ENCODE assay signal across 24 cellular contexts in the genomic region with DNA sequence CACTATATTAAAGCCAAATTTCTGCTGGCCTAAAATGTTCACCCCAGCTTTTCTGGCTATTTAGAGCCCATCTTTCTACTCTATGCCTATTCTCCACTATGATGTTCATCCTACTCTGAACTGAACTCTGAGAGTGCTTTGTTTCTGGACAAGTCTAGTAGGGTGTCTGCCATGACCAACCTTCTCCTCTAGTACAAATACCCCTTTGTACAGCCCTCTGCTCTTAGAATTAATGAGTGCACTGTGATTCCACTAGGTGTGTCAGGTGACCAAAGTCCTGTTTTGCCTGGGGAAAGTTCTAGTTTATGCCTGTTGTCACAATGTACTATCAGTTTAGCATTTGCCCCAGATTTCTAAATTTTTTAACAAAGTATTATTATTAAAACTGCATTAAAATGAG.
"Had no signal": no experiment of that assay in that cellular context is flagged by ENCODE, and none has a peak within 500 bp of the region (broad histone marks: within the 10 kb centered on the region; RNA-seq: fewer than 3 reads in every experiment).

No MANE protein-coding gene starts in this region.

- H3K4me1 ChIP-seq: esophagus muscularis mucosa, foreskin keratinocyte, gastrocnemius medialis, heart right ventricle, left lung, lower lobe of right lung had no signal

- H3K27ac ChIP-seq: coronary artery, dorsolateral prefrontal cortex, esophagus muscularis mucosa, foreskin keratinocyte, gastrocnemius medialis, heart right ventricle, left lung, lower lobe of right lung had no signal

- H3K9me3 ChIP-seq: esophagus muscularis mucosa, gastrocnemius medialis, heart right ventricle, left lung, lower lobe of right lung, mucosa of descending colon had no signal

- H3K4me3 ChIP-seq: coronary artery, dorsolateral prefrontal cortex, esophagus muscularis mucosa, gastrocnemius medialis, heart right ventricle, left lung, lower lobe of right lung, mucosa of descending colon had no signal

- DNase-seq: dermis blood vessel endothelial cell; dorsolateral prefrontal cortex; effector CD4-positive, alpha-beta T cell; effector memory CD4-positive, alpha-beta T cell; foreskin keratinocyte; gastrocnemius medialis; glutamatergic neuron; head of caudate nucleus; heart right ventricle; hippocampal formation; left colon; left lung; left ventricle myocardium superior; lower lobe of right lung; mesenchymal stem cell; mucosa of descending colon; naive B cell; naive thymus-derived CD8-positive, alpha-beta T cell had no signal

- ATAC-seq: foreskin keratinocyte; gastrocnemius medialis; heart right ventricle; left colon; left lung; left ventricle myocardium superior; lower lobe of right lung; mucosa of descending colon; naive thymus-derived CD8-positive, alpha-beta T cell had no signal

- H3K36me3 ChIP-seq: esophagus muscularis mucosa, gastrocnemius medialis, heart right ventricle, left lung, lower lobe of right lung had no signal

- H3K27me3 ChIP-seq: dorsolateral prefrontal cortex, esophagus muscularis mucosa, foreskin keratinocyte, gastrocnemius medialis, heart right ventricle, left lung had no signal

- FAIRE-seq: colon, endothelial cell of umbilical vein, islet of Langerhans, keratinocyte had no signal
